7 cellular contexts compared by ENCODE assay signal in genomic region chr2:218711550-218711929, GRCh38. TPM values are rescaled to one million over a fixed set of nuclear protein-coding genes. Genes with fewer than 3 reads are reported as not detected.
DNase-seq lines count a peak whose midpoint lies in the region; ATAC-seq and TF ChIP-seq lines count a peak whose summit lies in the region.

No MANE protein-coding gene starts in this region.

- H3K4me1 Mint-ChIP-seq in GM23338: peaks cover 6% of the 10 kb centered on the region

- H3K4me3 ChIP-seq in GM23338 (peak overlapping the region; percentile 69), RWPE2 (ENCODE audit: severe bottlenecking) (peak overlapping the region; percentile 76), fibroblast of mammary gland (ENCODE audit: control insufficient read depth, low read depth, low read length) (peak overlapping the region; percentile 87), rectal smooth muscle tissue (ENCODE audit: low read length) (peak overlapping the region; percentile 90)

- peaks cover 11% of the 10 kb centered on the region; the same call in 1 of the 2 replicates for H3K4me1 ChIP-seq in GM23338 (ENCODE audit: insufficient read depth)
- no peaks in the 10 kb centered on the region for H3K4me1 ChIP-seq in RWPE2 (ENCODE audit: insufficient read depth, poor library complexity, severe bottlenecking)
- no peaks in the 10 kb centered on the region for H3K4me1 ChIP-seq in rectal smooth muscle tissue (ENCODE audit: control insufficient read depth, insufficient read depth, low read length)

- peak overlapping the region; percentile 99 for H3K4me3 Mint-ChIP-seq in GM23338

- H3K27ac ChIP-seq in GM23338 (ENCODE audit: low read depth): no peak overlapping the region
- H3K27ac ChIP-seq in RWPE2 (ENCODE audit: poor library complexity, severe bottlenecking): peak overlapping the region; percentile 59
- H3K27ac ChIP-seq in rectal smooth muscle tissue (ENCODE audit: low read depth, low read length): peak overlapping the region; percentile 80

- peaks cover 55% of the 10 kb centered on the region for H3K79me2 ChIP-seq in GM23338 (replicated peaks; ENCODE audit: insufficient read depth)

- H3K36me3 Mint-ChIP-seq in GM23338 (ENCODE audit: low read depth): peaks cover 5% of the 10 kb centered on the region

- H3K9me3 ChIP-seq in RWPE2 (ENCODE audit: severe bottlenecking): no peaks in the 10 kb centered on the region

- H3F3A ChIP-seq in GM23338 (replicated peaks; ENCODE audit: low read depth): no peaks in the 10 kb centered on the region; the same call in 1 of the 2 replicates

- H3K9ac ChIP-seq in rectal smooth muscle tissue (ENCODE audit: low read length): no peak overlapping the region

- H3K9me3 Mint-ChIP-seq in GM23338: peaks cover 4% of the 10 kb centered on the region; the same call in 1 of the 3 replicates

- H3K27me3 Mint-ChIP-seq in GM23338 (ENCODE audit: insufficient read depth, low read depth, poor library complexity): peaks cover 12% of the 10 kb centered on the region

- ATAC-seq in GM23338 (no peak), RWPE2 (ENCODE audit: low read depth) (0 out of 3 replicates have a peak, but pooled peaks have one; percentile 9), HG03095 (IDR thresholded peaks at IDR 0.05; ENCODE audit: unreplicated experiment) (no peak)

- DNase-seq in GM23338 (ENCODE audit: low spot score) (no peak), RWPE2 (ENCODE audit: low spot score) (no peak), fibroblast of mammary gland (ENCODE audit: low read depth) (no peak), HUDEP-2 (lab: John Stamatoyannopoulos, UW; ENCODE audit: unreplicated experiment in 76 of 76) (no peak), GF-D8 (lab: John Stamatoyannopoulos, UW) (no peak)

- no peak overlapping the region; the same call in 1 of the 2 replicates for H3K27ac Mint-ChIP-seq in GM23338

- peaks cover 15% of the 10 kb centered on the region; the same call in 1 of the 2 replicates for H4K20me1 ChIP-seq in GM23338 (replicated peaks; ENCODE audit: insufficient read depth)

- no peak overlapping the region; the same call in 1 of the 2 replicates for H2AFZ ChIP-seq in GM23338

- no peak for TF ChIP-seq CTCF in GM23338 (conservative IDR thresholded peaks at IDR 0.05; ENCODE audit: low read depth in 2 of 2)
- TF ChIP-seq CTCF in RWPE2 (IDR thresholded peaks at IDR 0.05; ENCODE audit: poor library complexity, severe bottlenecking): no peak
- TF ChIP-seq CTCF in fibroblast of mammary gland (conservative IDR thresholded peaks at IDR 0.05; ENCODE audit: control insufficient read depth, insufficient read depth, low read depth, low read length): no peak

- H3K9me2 ChIP-seq in GM23338 (ENCODE audit: insufficient read depth): no peaks in the 10 kb centered on the region

- H3K27me3 ChIP-seq in GM23338 (ENCODE audit: insufficient read depth) (no peaks in the 10 kb centered on the region), RWPE2 (ENCODE audit: insufficient read depth, poor library complexity, severe bottlenecking) (no peaks in the 10 kb centered on the region), rectal smooth muscle tissue (ENCODE audit: control insufficient read depth, insufficient read depth, low read length) (no peaks in the 10 kb centered on the region)

- H3K36me3 ChIP-seq in GM23338 (ENCODE audit: insufficient read depth): no peaks in the 10 kb centered on the region
- H3K36me3 ChIP-seq in RWPE2 (ENCODE audit: low read depth): peaks cover 26% of the 10 kb centered on the region
- no peaks in the 10 kb centered on the region for H3K36me3 ChIP-seq in rectal smooth muscle tissue (ENCODE audit: control insufficient read depth, insufficient read depth, low read length)

- peak overlapping the region; percentile 86 for H3K4me2 ChIP-seq in GM23338

TF ChIP-seq in GM23338, 12 proteins besides CTCF, POLR2A, EP300 and RAD21 (continues in another document):
- no peak for TF ChIP-seq ZNF114 (CRISPR knock-in tag; IDR thresholded peaks at IDR 0.05)
- TF ChIP-seq POLR2AphosphoS5 (IDR thresholded peaks at IDR 0.05; ENCODE audit: low read depth): no peak
- no peak for TF ChIP-seq ZNF462 (CRISPR knock-in tag; IDR thresholded peaks at IDR 0.05)
- no peak for TF ChIP-seq EZH2 (IDR thresholded peaks at IDR 0.05; ENCODE audit: low read depth, unreplicated experiment)
- TF ChIP-seq STAT1 (IDR thresholded peaks at IDR 0.05; ENCODE audit: unreplicated experiment): no peak
- TF ChIP-seq CREB1 (CRISPR knock-in tag; IDR thresholded peaks at IDR 0.05; ENCODE audit: low read depth): no peak
- TF ChIP-seq NANOG (IDR thresholded peaks at IDR 0.05; ENCODE audit: borderline replicate concordance): no peak
- TF ChIP-seq ETS1 (IDR thresholded peaks at IDR 0.05): no peak

RNA-seq across cellular contexts. Expression of gene TTLL4, which starts 0.9 kb away (rescaled TPM):
- 77.8 and 86.9 TPM in 2 replicates for total RNA-seq in GM23338 (2014; rRNA removed; shearing (Covaris generic))
- 48.7 and 53.5 TPM in 2 replicates for polyA plus RNA-seq in GM23338 (2016; fragmentation: Nextera tagmentation; extraction: Ambion mirVana)

RNA-seq across cellular contexts. Expression of gene STK36, which starts 39.7 kb away (rescaled TPM):
- 24.2 and 26.3 TPM in 2 replicates for total RNA-seq in GM23338 (2014; rRNA removed; shearing (Covaris generic))
- polyA plus RNA-seq in GM23338 (2016; fragmentation: Nextera tagmentation; extraction: Ambion mirVana): 17.2 and 21.2 TPM in 2 replicates

RNA-seq across cellular contexts. Expression of gene RNF25, which starts 39.7 kb away (rescaled TPM):
- total RNA-seq in GM23338 (2014; rRNA removed; shearing (Covaris generic)): 18.3 and 22.1 TPM in 2 replicates
- 22.2 and 26.8 TPM in 2 replicates for polyA plus RNA-seq in GM23338 (2016; fragmentation: Nextera tagmentation; extraction: Ambion mirVana)

RNA-seq across cellular contexts. Expression of gene BCS1L, which starts 52.1 kb away (rescaled TPM):
- total RNA-seq in GM23338 (2014; rRNA removed; shearing (Covaris generic)): 16.9 and 23.5 TPM in 2 replicates
- polyA plus RNA-seq in GM23338 (2016; fragmentation: Nextera tagmentation; extraction: Ambion mirVana): 28.9 and 31.6 TPM in 2 replicates

RNA-seq across cellular contexts. Expression of gene ZNF142, which starts 52.1 kb away (rescaled TPM):
- total RNA-seq in GM23338 (2014; rRNA removed; shearing (Covaris generic)): 26.4 and 32.8 TPM in 2 replicates
- 14.6 and 14.9 TPM in 2 replicates for polyA plus RNA-seq in GM23338 (2016; fragmentation: Nextera tagmentation; extraction: Ambion mirVana)
